Comparison of ENCODE assay signal across 23 cellular contexts in the genomic region with DNA sequence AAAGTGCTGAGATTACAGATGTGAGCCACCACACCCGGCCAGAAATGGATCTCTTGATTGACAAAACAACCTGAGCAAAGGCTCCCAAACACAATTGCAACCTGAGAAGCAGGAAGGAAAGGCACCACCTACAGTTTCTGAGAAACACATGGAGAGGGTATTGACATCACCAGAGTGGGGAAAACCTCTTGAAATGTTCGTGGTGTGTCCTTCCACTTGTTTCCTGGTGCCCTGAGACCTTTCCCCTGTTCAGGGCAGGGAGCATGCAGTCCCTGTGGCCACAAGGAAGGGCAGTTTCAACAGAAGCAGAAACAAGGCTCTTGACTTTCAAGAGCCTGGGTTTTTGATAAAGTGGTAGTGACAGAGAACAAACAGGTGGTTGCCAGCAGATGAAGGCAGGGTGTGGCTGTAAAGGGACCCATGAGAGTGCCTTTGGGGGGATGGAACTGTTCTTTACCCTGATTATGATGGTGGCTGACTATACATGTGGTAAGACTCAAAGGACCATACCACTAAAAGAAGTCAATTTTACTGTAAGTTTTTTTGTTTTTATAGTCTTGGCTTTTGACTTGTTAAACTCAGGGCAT. TPM values are rescaled to one million over a fixed set of nuclear protein-coding genes. Genes with fewer than 3 reads are reported as not detected.
DNase-seq lines count a peak whose midpoint lies in the region; ATAC-seq lines count a peak whose summit lies in the region.
"Had no signal": no experiment of that assay in that cellular context is flagged by ENCODE, and none has a peak within 500 bp of the region (broad histone marks: within the 10 kb centered on the region; RNA-seq: fewer than 3 reads in every experiment).

No MANE protein-coding gene starts in this region.

- peak overlapping the region; percentile 86 for H3K27ac Mint-ChIP-seq in activated naive CD8-positive, alpha-beta T cell treated with anti-CD3 and anti-CD28 coated beads, Interleukin-2, amount 10 ng/mL, durations not matched to agents 7 days and 5 days
- peak overlapping the region in 1 of 10 donors; percentile 19 for H3K27ac Mint-ChIP-seq in naive thymus-derived CD8-positive, alpha-beta T cell
- H3K27ac Mint-ChIP-seq: activated CD4-positive, alpha-beta T cell treated with anti-CD3 and anti-CD28 coated beads for 36 hours; memory B cell; stimulated activated naive B cell treated with anti-CD40 and anti-IgM and Interleukin-4, amounts not matched to agents 10 μg/mL and 1 μg/mL and 100 μg/mL, for 72 hours had no signal

- peak overlapping the region; percentile 29 for H3K4me3 Mint-ChIP-seq in activated naive CD8-positive, alpha-beta T cell treated with anti-CD3 and anti-CD28 coated beads, Interleukin-2, amount 10 ng/mL, durations not matched to agents 7 days and 5 days
- H3K4me3 Mint-ChIP-seq in naive thymus-derived CD8-positive, alpha-beta T cell: no peak overlapping the region
- H3K4me3 Mint-ChIP-seq: activated CD4-positive, alpha-beta T cell treated with anti-CD3 and anti-CD28 coated beads for 36 hours; memory B cell; stimulated activated naive B cell treated with anti-CD40 and anti-IgM and Interleukin-4, amounts not matched to agents 10 μg/mL and 1 μg/mL and 100 μg/mL, for 72 hours had no signal

- ATAC-seq in activated naive CD8-positive, alpha-beta T cell treated with anti-CD3 and anti-CD28 coated beads, Interleukin-2, amount 10 ng/mL, durations not matched to agents 7 days and 5 days (ENCODE audit: low read depth): peak; percentile 54
- ATAC-seq in naive thymus-derived CD8-positive, alpha-beta T cell: no peak
- no peak for ATAC-seq in GM18520 (IDR thresholded peaks at IDR 0.05; ENCODE audit: unreplicated experiment)
- ATAC-seq: activated CD4-positive, alpha-beta T cell treated with anti-CD3 and anti-CD28 coated beads for 36 hours; gastrocnemius medialis; stimulated activated naive B cell treated with anti-CD40 and anti-IgM and Interleukin-4, amounts not matched to agents 10 μg/mL and 1 μg/mL and 100 μg/mL, for 72 hours had no signal

- H3K36me3 Mint-ChIP-seq in activated naive CD8-positive, alpha-beta T cell treated with anti-CD3 and anti-CD28 coated beads, Interleukin-2, amount 10 ng/mL, durations not matched to agents 7 days and 5 days: no peaks in the 10 kb centered on the region
- H3K36me3 Mint-ChIP-seq in naive thymus-derived CD8-positive, alpha-beta T cell: no peaks in the 10 kb centered on the region
- H3K36me3 Mint-ChIP-seq: memory B cell; stimulated activated naive B cell treated with anti-CD40 and anti-IgM and Interleukin-4, amounts not matched to agents 10 μg/mL and 1 μg/mL and 100 μg/mL, for 72 hours had no signal

- POLR2A ChIA-PET in activated naive CD8-positive, alpha-beta T cell treated with anti-CD3 and anti-CD28 coated beads, Interleukin-2, amount 10 ng/mL, durations not matched to agents 7 days and 5 days (lab: Charles Lee): no interaction called here
- POLR2A ChIA-PET in naive thymus-derived CD8-positive, alpha-beta T cell (lab: Charles Lee): no interaction called here

- DNase-seq in NCI-H2107 treated with DMSO at 0.1 percent for 48 hours (lab: John Stamatoyannopoulos, UW; ENCODE audit: unreplicated experiment) (peak; percentile 17), NCI-H2107 (lab: John Stamatoyannopoulos, UW) (no peak), DMS153 treated with DMSO at 0.1 percent for 48 hours (lab: John Stamatoyannopoulos, UW; ENCODE audit: unreplicated experiment) (peak; percentile 69), NCI-H2171 (lab: John Stamatoyannopoulos, UW) (peak; percentile 33), NCI-H1694 treated with DMSO at 0.1 percent for 48 hours (lab: John Stamatoyannopoulos, UW) (no peak)
- DNase-seq in activated naive CD8-positive, alpha-beta T cell treated with anti-CD3 and anti-CD28 coated beads, Interleukin-2, amount 10 ng/mL, durations not matched to agents 7 days and 5 days: peak; percentile 36
- DNase-seq in naive thymus-derived CD8-positive, alpha-beta T cell: no peak
- DNase-seq: activated CD4-positive, alpha-beta T cell treated with anti-CD3 and anti-CD28 coated beads for 36 hours; activated gamma-delta T cell treated with Interleukin-2 at 50 U/mL for 16 hours; colonic mucosa; esophagus squamous epithelium; gastrocnemius medialis; GOT3; NCI-H2081; NK-92 treated with Interleukin-12 subunit alpha and Interleukin-12 subunit beta, amount 100 ng/mL, for 24 hours; stimulated activated naive B cell treated with anti-CD40 and anti-IgM and Interleukin-4, amounts not matched to agents 10 μg/mL and 1 μg/mL and 100 μg/mL, for 72 hours had no signal

- peaks cover 17% of the 10 kb centered on the region for H3K27me3 Mint-ChIP-seq in activated naive CD8-positive, alpha-beta T cell treated with anti-CD3 and anti-CD28 coated beads, Interleukin-2, amount 10 ng/mL, durations not matched to agents 7 days and 5 days
- H3K27me3 Mint-ChIP-seq in naive thymus-derived CD8-positive, alpha-beta T cell: peaks cover 7 to 25% (median 11%) of the 10 kb centered on the region in 5 donors

- H3K9me3 Mint-ChIP-seq in activated naive CD8-positive, alpha-beta T cell treated with anti-CD3 and anti-CD28 coated beads, Interleukin-2, amount 10 ng/mL, durations not matched to agents 7 days and 5 days: no peaks in the 10 kb centered on the region
- no peaks in the 10 kb centered on the region for H3K9me3 Mint-ChIP-seq in naive thymus-derived CD8-positive, alpha-beta T cell
- H3K9me3 Mint-ChIP-seq: memory B cell; stimulated activated naive B cell treated with anti-CD40 and anti-IgM and Interleukin-4, amounts not matched to agents 10 μg/mL and 1 μg/mL and 100 μg/mL, for 72 hours had no signal

- H3K4me1 Mint-ChIP-seq in activated naive CD8-positive, alpha-beta T cell treated with anti-CD3 and anti-CD28 coated beads, Interleukin-2, amount 10 ng/mL, durations not matched to agents 7 days and 5 days: peaks cover 36% of the 10 kb centered on the region
- H3K4me1 Mint-ChIP-seq in naive thymus-derived CD8-positive, alpha-beta T cell: peaks cover 0 to 11% (median 4%) of the 10 kb centered on the region in 4 donors
- H3K4me1 Mint-ChIP-seq: memory B cell; stimulated activated naive B cell treated with anti-CD40 and anti-IgM and Interleukin-4, amounts not matched to agents 10 μg/mL and 1 μg/mL and 100 μg/mL, for 72 hours had no signal

RNA-seq across cellular contexts. Expression of a gene that starts 3.2 kb away (rescaled TPM):
- total RNA-seq in activated naive CD8-positive, alpha-beta T cell treated with anti-CD3 and anti-CD28 coated beads, Interleukin-2, amount 10 ng/mL, durations not matched to agents 7 days and 5 days: not detected
- not detected for total RNA-seq in naive thymus-derived CD8-positive, alpha-beta T cell
- not detected for polyA plus RNA-seq in naive thymus-derived CD8-positive, alpha-beta T cell
- total RNA-seq: A172; activated CD4-positive, alpha-beta T cell treated with anti-CD3 and anti-CD28 coated beads for 36 hours; bronchial epithelial cell; colonic mucosa; esophagus squamous epithelium; gastrocnemius medialis; kidney epithelial cell; omental fat pad; smooth muscle cell had no signal
- polyA plus RNA-seq: smooth muscle cell had no signal

RNA-seq across cellular contexts. Expression of a gene that starts 15.4 kb away (rescaled TPM):
- not detected for total RNA-seq in activated naive CD8-positive, alpha-beta T cell treated with anti-CD3 and anti-CD28 coated beads, Interleukin-2, amount 10 ng/mL, durations not matched to agents 7 days and 5 days
- total RNA-seq in naive thymus-derived CD8-positive, alpha-beta T cell: not detected
- polyA plus RNA-seq in naive thymus-derived CD8-positive, alpha-beta T cell: not detected
- total RNA-seq: A172; activated CD4-positive, alpha-beta T cell treated with anti-CD3 and anti-CD28 coated beads for 36 hours; bronchial epithelial cell; colonic mucosa; esophagus squamous epithelium; gastrocnemius medialis; kidney epithelial cell; omental fat pad; smooth muscle cell had no signal
- polyA plus RNA-seq: smooth muscle cell had no signal

RNA-seq across cellular contexts. Expression of a gene that starts 50.4 kb away (rescaled TPM):
- not detected for total RNA-seq in activated naive CD8-positive, alpha-beta T cell treated with anti-CD3 and anti-CD28 coated beads, Interleukin-2, amount 10 ng/mL, durations not matched to agents 7 days and 5 days
- not detected for total RNA-seq in naive thymus-derived CD8-positive, alpha-beta T cell
- polyA plus RNA-seq in naive thymus-derived CD8-positive, alpha-beta T cell: not detected
- total RNA-seq: A172; activated CD4-positive, alpha-beta T cell treated with anti-CD3 and anti-CD28 coated beads for 36 hours; bronchial epithelial cell; gastrocnemius medialis; kidney epithelial cell; omental fat pad; smooth muscle cell had no signal
- polyA plus RNA-seq: smooth muscle cell had no signal

Comparison
In these comparisons a context has a peak if more than half of its experiments do, and no peak if none do; other contexts are left out.
1. DNase-seq: peak in NCI-H2107 treated with DMSO at 0.1 percent for 48 hours (single experiment), DMS153 treated with DMSO at 0.1 percent for 48 hours (single experiment), NCI-H2171 (single experiment) and activated naive CD8-positive, alpha-beta T cell treated with anti-CD3 and anti-CD28 coated beads, Interleukin-2, amount 10 ng/mL, durations not matched to agents 7 days and 5 days (single experiment); none in NCI-H2107 (single experiment), naive thymus-derived CD8-positive, alpha-beta T cell (0 of 10) and NCI-H1694 treated with DMSO at 0.1 percent for 48 hours (single experiment).